In genomic region chr13:51913421-51914136, GRCh38 we compare ENCODE assay signal across 17 cellular contexts. TPM values are rescaled to one million over a fixed set of nuclear protein-coding genes. Genes with fewer than 3 reads are reported as not detected.
DNase-seq lines count a peak whose midpoint lies in the region; ATAC-seq and TF ChIP-seq lines count a peak whose summit lies in the region.
"Had no signal": no experiment of that assay in that cellular context is flagged by ENCODE, and none has a peak within 500 bp of the region (broad histone marks: within the 10 kb centered on the region; RNA-seq: fewer than 3 reads in every experiment).

No MANE protein-coding gene starts in this region.

- peak; percentile 9 for TF ChIP-seq CTCF in choroid plexus epithelial cell (conservative IDR thresholded peaks at IDR 0.05; ENCODE audit: low read depth, low read length)

- intact Hi-C loops in posterior vena cava (cut with DNase I) = no loop called here

- DNase-seq in NCI-H748 (lab: John Stamatoyannopoulos, UW; ENCODE audit: unreplicated experiment) = peak; percentile 36
- no peak for DNase-seq in NCI-H748 treated with DMSO at 0.1 percent for 48 hours (lab: John Stamatoyannopoulos, UW)
- DNase-seq in NCI-H2171 treated with DMSO at 0.1 percent for 48 hours (lab: John Stamatoyannopoulos, UW) = peak; percentile 83
- DNase-seq in choroid plexus epithelial cell (ENCODE audit: low read depth) = no peak
- peak; percentile 23 for DNase-seq in posterior vena cava (ENCODE audit: low spot score)
- no peak for DNase-seq in T-helper 1 cell
- no peak for DNase-seq in stimulated activated CD4-positive, alpha-beta T cell treated with anti-CD3 and anti-CD28 coated beads, Interleukin-4, amount 100 ng/mL, for 1 hour
- DNase-seq: DMS 273 treated with DMSO at 0.1 percent for 48 hours; stimulated activated CD8-positive, alpha-beta memory T cell treated with anti-CD3 and anti-CD28 coated beads, Interleukin-4, amount 100 ng/mL, for 48 hours; transverse colon had no signal

- no peak for ATAC-seq in HG03469 (IDR thresholded peaks at IDR 0.05; ENCODE audit: unreplicated experiment)

- no peak overlapping the region for H3K4me3 ChIP-seq in choroid plexus epithelial cell (ENCODE audit: low read depth, low read length)
- H3K4me3 ChIP-seq: heart right ventricle, lung, transverse colon had no signal

RNA-seq across cellular contexts. Expression of gene CCDC70, which starts 51.8 kb away (rescaled TPM):
- not detected for total RNA-seq in posterior vena cava
- total RNA-seq: A673, astrocyte, heart right ventricle, lung, MCF 10A, osteocyte, transverse colon had no signal

Comparison
In these comparisons a context has a peak if more than half of its experiments do, and no peak if none do; other contexts are left out.
1. DNase-seq: peak in NCI-H748 (single experiment), NCI-H2171 treated with DMSO at 0.1 percent for 48 hours (single experiment) and posterior vena cava (single experiment); none in NCI-H748 treated with DMSO at 0.1 percent for 48 hours (single experiment), choroid plexus epithelial cell (single experiment), T-helper 1 cell (0 of 5) and stimulated activated CD4-positive, alpha-beta T cell treated with anti-CD3 and anti-CD28 coated beads, Interleukin-4, amount 100 ng/mL, for 1 hour (single experiment).